Comparison of ENCODE assay signal across 30 cellular contexts in genomic region chr11:88089134-88089533, GRCh38.
"Had no signal": no experiment of that assay in that cellular context is flagged by ENCODE, and none has a peak within 500 bp of the region (broad histone marks: within the 10 kb centered on the region; RNA-seq: fewer than 3 reads in every experiment).

No MANE protein-coding gene starts in this region.

- H3K4me1 ChIP-seq: neural progenitor cell, parathyroid adenoma, psoas muscle, right lobe of liver, stomach, testis, transverse colon, upper lobe of right lung, uterus had no signal

- H3K4me3 Mint-ChIP-seq: naive thymus-derived CD4-positive, alpha-beta T cell; natural killer cell treated with Interleukin-12 subunit alpha and Interleukin-12 subunit beta and Interleukin-15 and Interleukin-18, amount 100 ng/mL, for 72 hours; neural progenitor cell; stimulated activated effector memory CD8-positive, alpha-beta T cell treated with anti-CD3 and anti-CD28 coated beads, Interleukin-12 subunit alpha, Interleukin-12 subunit beta, amount 100 ng/mL, for 72 hours; stimulated activated naive B cell treated with anti-CD40 and anti-IgM and Interleukin-4, amounts not matched to agents 10 μg/mL and 1 μg/mL and 100 μg/mL, for 72 hours; stimulated activated naive CD8-positive, alpha-beta T cell treated with anti-CD3 and anti-CD28 coated beads, Interleukin-15, Interleukin-2, amounts not matched to agents 100 ng/mL and 50 ng/mL, for 24 hours; type B pancreatic cell had no signal

- H3K27ac ChIP-seq: neural progenitor cell, ovary, parathyroid adenoma, psoas muscle, right lobe of liver, sigmoid colon, stomach, suprapubic skin, testis, tibial artery, transverse colon, upper lobe of right lung, uterus had no signal

- H3K36me3 ChIP-seq: neural progenitor cell, ovary, right lobe of liver, sigmoid colon, stomach, suprapubic skin, tibial artery, transverse colon, upper lobe of right lung, uterus had no signal

- H3K4me1 Mint-ChIP-seq: naive thymus-derived CD4-positive, alpha-beta T cell; neural progenitor cell; stimulated activated effector memory CD8-positive, alpha-beta T cell treated with anti-CD3 and anti-CD28 coated beads, Interleukin-12 subunit alpha, Interleukin-12 subunit beta, amount 100 ng/mL, for 72 hours; stimulated activated naive B cell treated with anti-CD40 and anti-IgM and Interleukin-4, amounts not matched to agents 10 μg/mL and 1 μg/mL and 100 μg/mL, for 72 hours had no signal

- DNase-seq: naive thymus-derived CD4-positive, alpha-beta T cell; occipital lobe; ovary; posterior cingulate gyrus; psoas muscle; right cardiac atrium; right lobe of liver; sigmoid colon; small intestine; stimulated activated CD4-positive, alpha-beta T cell treated with anti-CD3 and anti-CD28 coated beads, Interleukin-15, amount 100 ng/mL, for 24 hours; stimulated activated CD4-positive, alpha-beta T cell treated with anti-CD3 and anti-CD28 coated beads, Interleukin-2, amount 100 ng/mL, for 24 hours; stimulated activated CD4-positive, alpha-beta T cell treated with anti-CD3 and anti-CD28 coated beads, Interleukin-2, amount 100 ng/mL, for 48 hours; stimulated activated CD4-positive, alpha-beta T cell treated with anti-CD3 and anti-CD28 coated beads, Interleukin-4, amount 100 ng/mL, for 24 hours; stimulated activated naive B cell treated with anti-CD40 and anti-IgM and Interleukin-4, amounts not matched to agents 10 μg/mL and 1 μg/mL and 100 μg/mL, for 72 hours; stimulated activated naive CD4-positive, alpha-beta T cell treated with Interleukin-2 at 50 U/mL for 16 hours; stomach; substantia nigra; testis; tibial artery; transverse colon; upper lobe of right lung; uterus had no signal

- H3K36me3 Mint-ChIP-seq: naive thymus-derived CD4-positive, alpha-beta T cell; natural killer cell treated with Interleukin-12 subunit alpha and Interleukin-12 subunit beta and Interleukin-15 and Interleukin-18, amount 100 ng/mL, for 72 hours; neural progenitor cell; stimulated activated effector memory CD8-positive, alpha-beta T cell treated with anti-CD3 and anti-CD28 coated beads, Interleukin-12 subunit alpha, Interleukin-12 subunit beta, amount 100 ng/mL, for 72 hours; stimulated activated naive B cell treated with anti-CD40 and anti-IgM and Interleukin-4, amounts not matched to agents 10 μg/mL and 1 μg/mL and 100 μg/mL, for 72 hours; type B pancreatic cell had no signal

- H3K27me3 ChIP-seq: neural progenitor cell, ovary, right lobe of liver, sigmoid colon, stomach, suprapubic skin, testis, tibial artery, transverse colon, upper lobe of right lung, uterus had no signal

- H3K9me3 ChIP-seq: ovary, psoas muscle, right lobe of liver, sigmoid colon, stomach, suprapubic skin, testis, transverse colon, upper lobe of right lung, uterus had no signal

- H3K27ac Mint-ChIP-seq: naive thymus-derived CD4-positive, alpha-beta T cell; natural killer cell treated with Interleukin-12 subunit alpha and Interleukin-12 subunit beta and Interleukin-15 and Interleukin-18, amount 100 ng/mL, for 72 hours; neural progenitor cell; progenitor cell of endocrine pancreas; stimulated activated effector memory CD8-positive, alpha-beta T cell treated with anti-CD3 and anti-CD28 coated beads, Interleukin-12 subunit alpha, Interleukin-12 subunit beta, amount 100 ng/mL, for 72 hours; stimulated activated naive B cell treated with anti-CD40 and anti-IgM and Interleukin-4, amounts not matched to agents 10 μg/mL and 1 μg/mL and 100 μg/mL, for 72 hours; stimulated activated naive CD8-positive, alpha-beta T cell treated with anti-CD3 and anti-CD28 coated beads, Interleukin-15, Interleukin-2, amounts not matched to agents 100 ng/mL and 50 ng/mL, for 24 hours; type B pancreatic cell had no signal

- ATAC-seq: naive thymus-derived CD4-positive, alpha-beta T cell; natural killer cell treated with Interleukin-12 subunit alpha and Interleukin-12 subunit beta and Interleukin-15 and Interleukin-18, amount 100 ng/mL, for 72 hours; psoas muscle; right cardiac atrium; right lobe of liver; stimulated activated effector memory CD8-positive, alpha-beta T cell treated with anti-CD3 and anti-CD28 coated beads, Interleukin-12 subunit alpha, Interleukin-12 subunit beta, amount 100 ng/mL, for 72 hours; stimulated activated naive B cell treated with anti-CD40 and anti-IgM and Interleukin-4, amounts not matched to agents 10 μg/mL and 1 μg/mL and 100 μg/mL, for 72 hours; upper lobe of right lung had no signal

- H3K9me3 Mint-ChIP-seq: naive thymus-derived CD4-positive, alpha-beta T cell; natural killer cell treated with Interleukin-12 subunit alpha and Interleukin-12 subunit beta and Interleukin-15 and Interleukin-18, amount 100 ng/mL, for 72 hours; neural progenitor cell; stimulated activated effector memory CD8-positive, alpha-beta T cell treated with anti-CD3 and anti-CD28 coated beads, Interleukin-12 subunit alpha, Interleukin-12 subunit beta, amount 100 ng/mL, for 72 hours; stimulated activated naive B cell treated with anti-CD40 and anti-IgM and Interleukin-4, amounts not matched to agents 10 μg/mL and 1 μg/mL and 100 μg/mL, for 72 hours; stimulated activated naive CD8-positive, alpha-beta T cell treated with anti-CD3 and anti-CD28 coated beads, Interleukin-15, Interleukin-2, amounts not matched to agents 100 ng/mL and 50 ng/mL, for 24 hours; type B pancreatic cell had no signal

- H3K27me3 Mint-ChIP-seq: progenitor cell of endocrine pancreas, type B pancreatic cell had no signal

- H3K4me3 ChIP-seq: neural progenitor cell, ovary, psoas muscle, right lobe of liver, sigmoid colon, stomach, suprapubic skin, testis, tibial artery, transverse colon, upper lobe of right lung, uterus had no signal
